In genomic region chr1:156444407-156445001, GRCh38 we compare ENCODE assay signal across 10 cellular contexts. TPM values are rescaled to one million over a fixed set of nuclear protein-coding genes. Genes with fewer than 3 reads are reported as not detected.
DNase-seq lines count a peak whose midpoint lies in the region; ATAC-seq and TF ChIP-seq lines count a peak whose summit lies in the region.
"Had no signal": no experiment of that assay in that cellular context is flagged by ENCODE, and none has a peak within 500 bp of the region (broad histone marks: within the 10 kb centered on the region; RNA-seq: fewer than 3 reads in every experiment).

No MANE protein-coding gene starts in this region.

- H3K9me3 Mint-ChIP-seq in CD8-positive, alpha-beta T cell = no peaks in the 10 kb centered on the region
- H3K9me3 Mint-ChIP-seq in endothelial cell (ENCODE audit: unreplicated experiment) = no peaks in the 10 kb centered on the region
- H3K9me3 Mint-ChIP-seq: stimulated activated naive CD8-positive, alpha-beta T cell treated with anti-CD3 and anti-CD28 coated beads, Interleukin-15, Interleukin-2, amounts not matched to agents 100 ng/mL and 50 ng/mL, for 24 hours had no signal

- no peaks in the 10 kb centered on the region for H3K36me3 ChIP-seq in CD8-positive, alpha-beta T cell (ENCODE audit: insufficient read depth, low read length)

- intact Hi-C loops in CD8-positive, alpha-beta T cell (cut with DNase I, micrococcal nuclease) = loop anchor here in 1 of 2 experiments (1.0 kb wide), 1 partner anchor 59 kb away; no protein-coding TSS in a partner anchor

- H3K27me3 Mint-ChIP-seq in CD8-positive, alpha-beta T cell (ENCODE audit: low read depth) = peaks cover 68% of the 10 kb centered on the region
- peaks cover 13% of the 10 kb centered on the region for H3K27me3 Mint-ChIP-seq in endothelial cell (ENCODE audit: unreplicated experiment)

- H3K36me3 Mint-ChIP-seq in CD8-positive, alpha-beta T cell = no peaks in the 10 kb centered on the region
- H3K36me3 Mint-ChIP-seq in endothelial cell (ENCODE audit: low read depth, unreplicated experiment) = no peaks in the 10 kb centered on the region
- H3K36me3 Mint-ChIP-seq: IgD-negative memory B cell had no signal

- H3K4me3 ChIP-seq in CD8-positive, alpha-beta T cell (ENCODE audit: low read depth, low read length) = no peak overlapping the region

- peak in 3 of 7 experiments; percentile 32 to 50 (median 37) for DNase-seq in CD8-positive, alpha-beta T cell
- DNase-seq in GM13976 (ENCODE audit: low spot score) (peak; percentile 52), RWPE1 (ENCODE audit: low spot score) (no peak), endothelial cell (ENCODE audit: low spot score) (peak; percentile 66), superior temporal gyrus (ENCODE audit: extremely low spot score) (peak; percentile 71), omental fat pad (ENCODE audit: low spot score) (no peak)

- H3K27ac ChIP-seq in CD8-positive, alpha-beta T cell (ENCODE audit: low read depth, low read length) = no peak overlapping the region
- H3K27ac ChIP-seq in RWPE1 = no peak overlapping the region

- no peak overlapping the region for H3K27ac Mint-ChIP-seq in CD8-positive, alpha-beta T cell
- peak overlapping the region; percentile 38 for H3K27ac Mint-ChIP-seq in endothelial cell (ENCODE audit: unreplicated experiment)
- H3K27ac Mint-ChIP-seq: stimulated activated naive CD8-positive, alpha-beta T cell treated with anti-CD3 and anti-CD28 coated beads, Interleukin-15, Interleukin-2, amounts not matched to agents 100 ng/mL and 50 ng/mL, for 24 hours had no signal

- peaks cover 5% of the 10 kb centered on the region for H3K4me1 Mint-ChIP-seq in CD8-positive, alpha-beta T cell (ENCODE audit: low read depth)
- H3K4me1 Mint-ChIP-seq in endothelial cell (ENCODE audit: unreplicated experiment) = peaks cover 32% of the 10 kb centered on the region

- ATAC-seq in CD8-positive, alpha-beta T cell = peak; percentile 34
- no peak for ATAC-seq in HG03045 (IDR thresholded peaks at IDR 0.05; ENCODE audit: unreplicated experiment)
- ATAC-seq in omental fat pad (ENCODE audit: low FRiP score) = no peak
- no peak for ATAC-seq in GM19324 (IDR thresholded peaks at IDR 0.05; ENCODE audit: low FRiP score, unreplicated experiment)

- H3K4me3 Mint-ChIP-seq in CD8-positive, alpha-beta T cell = no peak overlapping the region
- no peak overlapping the region for H3K4me3 Mint-ChIP-seq in endothelial cell (ENCODE audit: unreplicated experiment)
- H3K4me3 Mint-ChIP-seq: IgD-negative memory B cell; stimulated activated naive CD8-positive, alpha-beta T cell treated with anti-CD3 and anti-CD28 coated beads, Interleukin-15, Interleukin-2, amounts not matched to agents 100 ng/mL and 50 ng/mL, for 24 hours had no signal

- H3K27me3 ChIP-seq in CD8-positive, alpha-beta T cell (ENCODE audit: insufficient read depth, low read length) = peaks cover 32% of the 10 kb centered on the region

- in situ Hi-C loops in GM13976 (cut with MboI; ENCODE audit: low sequenced_read_pairs, unreplicated experiment) = loop anchor here (5.0 kb wide), 1 partner anchor 57 kb away; no protein-coding TSS in a partner anchor

- CTCF ChIA-PET in CD8-positive, alpha-beta T cell (lab: Charles Lee) = interaction anchor here (1.7 to 12.1 kb wide), 11 partner anchors 11 to 161 kb away, joined by 7 to 372 read pairs (median 16); no protein-coding TSS in a partner anchor
- CTCF ChIA-PET in RWPE1 (lab: Yijun Ruan, JAX) = interaction anchor here (1.4 to 5.3 kb wide), 4 partner anchors 7 to 164 kb away, joined by 4 to 102 read pairs (median 30); no protein-coding TSS in a partner anchor

- peaks cover 4% of the 10 kb centered on the region for H3K4me1 ChIP-seq in CD8-positive, alpha-beta T cell (ENCODE audit: insufficient read depth, low read length)

- peak; percentile 51 for TF ChIP-seq CTCF in CD8-positive, alpha-beta T cell (IDR thresholded peaks at IDR 0.05)
- TF ChIP-seq CTCF in GM13976 (IDR thresholded peaks at IDR 0.05; ENCODE audit: borderline replicate concordance, control extremely low read depth, extremely low read depth, insufficient read depth, missing control alignments) (peak; percentile 41), RWPE1 (conservative IDR thresholded peaks at IDR 0.05; ENCODE audit: low read depth) (peak; percentile 31; the same call in 1 of the 2 replicates), endothelial cell (IDR thresholded peaks at IDR 0.05; ENCODE audit: unreplicated experiment) (peak; percentile 57), omental fat pad (IDR thresholded peaks at IDR 0.05) (no peak)

- H3K9me3 ChIP-seq in CD8-positive, alpha-beta T cell (ENCODE audit: low read length) = no peaks in the 10 kb centered on the region

- POLR2A ChIA-PET in CD8-positive, alpha-beta T cell (lab: Charles Lee) = interaction anchor here (0.7 to 2.9 kb wide), 2 partner anchors 42 to 59 kb away, joined by 6 to 20 read pairs; no protein-coding TSS in a partner anchor
- POLR2A ChIA-PET in RWPE1 (lab: Yijun Ruan, JAX; ENCODE audit: low non-redundant PET) = no interaction called here

RNA-seq across cellular contexts. Expression of gene MEF2D, which starts 56.1 kb away (rescaled TPM):
- total RNA-seq in CD8-positive, alpha-beta T cell = 100 to 1,000 TPM; 227 to 230 TPM
- 45.2 TPM for total RNA-seq in endothelial cell (ENCODE audit: unreplicated experiment)
- 10 to 100 TPM; 22.8 to 33.8 (median 28.1) TPM for total RNA-seq in omental fat pad

Comparison
In these comparisons a context has a peak if more than half of its experiments do, and no peak if none do; other contexts are left out.
1. DNase-seq: peak in GM13976 (single experiment), endothelial cell (single experiment) and superior temporal gyrus (single experiment); none in RWPE1 (single experiment) and omental fat pad (single experiment).
2. CTCF ChIP-seq: peak in CD8-positive, alpha-beta T cell (single experiment), GM13976 (single experiment), RWPE1 (single experiment) and endothelial cell (single experiment); none in omental fat pad (0 of 3).